In genomic region chr19:56838930-56839664, GRCh38 we compare ENCODE assay signal across 9 cellular contexts. TPM values are rescaled to one million over a fixed set of nuclear protein-coding genes. Genes with fewer than 3 reads are reported as not detected.
DNase-seq lines count a peak whose midpoint lies in the region; ATAC-seq and TF ChIP-seq lines count a peak whose summit lies in the region.
"Had no signal": no experiment of that assay in that cellular context is flagged by ENCODE, and none has a peak within 500 bp of the region (broad histone marks: within the 10 kb centered on the region; RNA-seq: fewer than 3 reads in every experiment).

No MANE protein-coding gene starts in this region.

- DNase-seq in activated CD4-positive, alpha-beta T cell treated with anti-CD3 and anti-CD28 coated beads for 48 hours: peak; percentile 29
- DNase-seq in activated CD4-positive, alpha-beta T cell treated with anti-CD3 and anti-CD28 coated beads, Interleukin-2, amount 50 U/mL, for 48 hours: no peak
- DNase-seq in cerebellar nuclear complex (lab: John Stamatoyannopoulos, UW) (peak; percentile 98 to 99), right lobe of liver (peak; percentile 94 to 98 (median 97)), suprapubic skin (ENCODE audit: low spot score in 2 of 2) (peak; percentile 97 to 98), NCI-H187 (lab: John Stamatoyannopoulos, UW) (no peak), NCI-H1694 treated with DMSO at 0.1 percent for 48 hours (lab: John Stamatoyannopoulos, UW) (no peak)
- no peak for DNase-seq in T-helper 2 cell treated with Interferon-gamma antibody and Interleukin-4, amounts not matched to agents 5 μg/mL and 100 μg/mL, for 36 hours (ENCODE audit: low spot score)

- H3K36me3 Mint-ChIP-seq in T-helper 2 cell treated with Interferon-gamma antibody and Interleukin-4, amounts not matched to agents 5 μg/mL and 100 μg/mL, for 36 hours (ENCODE audit: low read depth): peaks cover 3% of the 10 kb centered on the region

- no peak overlapping the region for H3K4me3 Mint-ChIP-seq in T-helper 2 cell treated with Interferon-gamma antibody and Interleukin-4, amounts not matched to agents 5 μg/mL and 100 μg/mL, for 36 hours

- peak overlapping the region in 1 of 3 donors; percentile 73 for H3K27ac ChIP-seq in right lobe of liver
- peak overlapping the region; percentile 8 for H3K27ac ChIP-seq in suprapubic skin

- H3K36me3 ChIP-seq in right lobe of liver (no peaks in the 10 kb centered on the region), suprapubic skin (no peaks in the 10 kb centered on the region)

- H3K9me3 ChIP-seq in right lobe of liver (no peaks in the 10 kb centered on the region), suprapubic skin (no peaks in the 10 kb centered on the region)

- no peak for TF ChIP-seq POLR2A in right lobe of liver (IDR thresholded peaks at IDR 0.05)
- no peak for TF ChIP-seq POLR2A in suprapubic skin (IDR thresholded peaks at IDR 0.05)

- no peak for TF ChIP-seq EP300 in suprapubic skin (IDR thresholded peaks at IDR 0.05)

- no peaks in the 10 kb centered on the region for H3K4me1 ChIP-seq in right lobe of liver
- peaks cover 13% of the 10 kb centered on the region for H3K4me1 ChIP-seq in suprapubic skin

- H3K27me3 Mint-ChIP-seq in T-helper 2 cell treated with Interferon-gamma antibody and Interleukin-4, amounts not matched to agents 5 μg/mL and 100 μg/mL, for 36 hours (ENCODE audit: low read depth): peaks cover 2% of the 10 kb centered on the region

- H3K4me1 Mint-ChIP-seq in T-helper 2 cell treated with Interferon-gamma antibody and Interleukin-4, amounts not matched to agents 5 μg/mL and 100 μg/mL, for 36 hours (ENCODE audit: low read depth): no peaks in the 10 kb centered on the region

- intact Hi-C loops in right lobe of liver (cut with DNase I): no loop called here

- no peak overlapping the region for H3K27ac Mint-ChIP-seq in T-helper 2 cell treated with Interferon-gamma antibody and Interleukin-4, amounts not matched to agents 5 μg/mL and 100 μg/mL, for 36 hours

- ATAC-seq in right lobe of liver: peak; percentile 58 to 74 (median 66)

- TF ChIP-seq CTCF in right lobe of liver (IDR thresholded peaks at IDR 0.05): no peak
- no peak for TF ChIP-seq CTCF in suprapubic skin (IDR thresholded peaks at IDR 0.05)

- 45% methylated on average over 15 of the region's 33 CpGs for WGBS in right lobe of liver (ENCODE audit: insufficient coverage, low coverage, low lambda C conversion rate, missing lambda C conversion rate)
- 36% methylated on average over 17 of the region's 33 CpGs for WGBS in suprapubic skin

- H3K4me3 ChIP-seq in right lobe of liver (peak overlapping the region in 2 of 3 donors; percentile 11 to 56), suprapubic skin (peak overlapping the region; percentile 49)

- H3K9me3 Mint-ChIP-seq in T-helper 2 cell treated with Interferon-gamma antibody and Interleukin-4, amounts not matched to agents 5 μg/mL and 100 μg/mL, for 36 hours: peaks cover 55% of the 10 kb centered on the region

- H3K27me3 ChIP-seq in right lobe of liver: no peaks in the 10 kb centered on the region
- H3K27me3 ChIP-seq in suprapubic skin: no peaks in the 10 kb centered on the region

RNA-seq across cellular contexts. Expression of gene PEG3, which starts 1.4 kb away (rescaled TPM):
- total RNA-seq in right lobe of liver (1 to 10 TPM; 3.0 to 9.5 (median 6.5) TPM), suprapubic skin (10 to 100 TPM in 1 of 4 donors, 1 to 10 TPM in 3; 4.0 to 11.5 (median 5.8) TPM)

RNA-seq across cellular contexts. Expression of gene ZIM2, which starts 1.4 kb away (rescaled TPM):
- total RNA-seq in right lobe of liver: 1 to 10 TPM in 1 of 6 experiments, under 1 TPM in 1, not detected in 4; 0.22 to 1.8 TPM
- under 1 TPM in 1 of 4 donors, not detected in 3; 0.72 TPM for total RNA-seq in suprapubic skin
- total RNA-seq: NCI-H460 had no signal

Comparison
In these comparisons a context has a peak if more than half of its experiments do, and no peak if none do; other contexts are left out.
1. DNase-seq: peak in activated CD4-positive, alpha-beta T cell treated with anti-CD3 and anti-CD28 coated beads for 48 hours (single experiment), cerebellar nuclear complex (2 of 2), right lobe of liver (3 of 3) and suprapubic skin (2 of 2); none in activated CD4-positive, alpha-beta T cell treated with anti-CD3 and anti-CD28 coated beads, Interleukin-2, amount 50 U/mL, for 48 hours (0 of 2), NCI-H187 (0 of 2), NCI-H1694 treated with DMSO at 0.1 percent for 48 hours (single experiment) and T-helper 2 cell treated with Interferon-gamma antibody and Interleukin-4, amounts not matched to agents 5 μg/mL and 100 μg/mL, for 36 hours (single experiment).